In genomic region chr12:66603458-66603857, GRCh38 we compare ENCODE assay signal across 29 cellular contexts.
DNase-seq lines count a peak whose midpoint lies in the region; ATAC-seq and TF ChIP-seq lines count a peak whose summit lies in the region.
"Had no signal": no experiment of that assay in that cellular context is flagged by ENCODE, and none has a peak within 500 bp of the region (broad histone marks: within the 10 kb centered on the region; RNA-seq: fewer than 3 reads in every experiment).

No MANE protein-coding gene starts in this region.

- H3K27ac Mint-ChIP-seq in glutamatergic neuron (ENCODE audit: unreplicated experiment) = peak overlapping the region; percentile 41
- H3K27ac Mint-ChIP-seq: dendritic cell treated with granulocyte-macrophage colony-stimulating factor and Interleukin-4, amounts not matched to agents 40 ng/mL and 50 ng/mL, for 4 days; natural killer cell treated with Interleukin-12 subunit alpha and Interleukin-12 subunit beta and Interleukin-15 and Interleukin-18, amount 100 ng/mL, for 72 hours; stimulated activated naive B cell treated with anti-CD40 and anti-IgM and Interleukin-4, amounts not matched to agents 10 μg/mL and 1 μg/mL and 100 μg/mL, for 72 hours; WTC11 had no signal

- DNase-seq in DMS153 (lab: John Stamatoyannopoulos, UW) (peak; percentile 30), NCI-H1105 treated with DMSO at 0.1 percent for 48 hours (lab: John Stamatoyannopoulos, UW) (peak; percentile 56), NCI-H510A treated with DMSO at 0.1 percent for 48 hours (lab: John Stamatoyannopoulos, UW) (peak; percentile 66), glutamatergic neuron (no peak), NCI-H187 (lab: John Stamatoyannopoulos, UW) (no peak), ACHN (no peak), GM19240 (ENCODE audit: insufficient read length, low spot score) (no peak)
- DNase-seq: activated CD4-positive, alpha-beta T cell treated with anti-CD3 and anti-CD28 coated beads, Interleukin-2, amount 50 U/mL, for 4 hours; activated CD8-positive, alpha-beta memory T cell treated with anti-CD3 and anti-CD28 coated beads, Interleukin-2, amount 50 U/mL, for 4 hours; activated naive CD4-positive, alpha-beta T cell treated with anti-CD3 and anti-CD28 coated beads, Interleukin-2, amount 50 U/mL, for 16 hours; C1 segment of cervical spinal cord; central memory CD4-positive, alpha-beta T cell; islet precursor cell; lower lobe of right lung; MM.1S; NCI-H187 treated with DMSO at 0.1 percent for 48 hours; NCI-H774; OCI-M1; ovary; Right ventricle myocardium superior; spleen; stimulated activated CD4-positive, alpha-beta T cell treated with anti-CD3 and anti-CD28 coated beads, Interleukin-4, amount 100 ng/mL, for 1 hour; stimulated activated naive B cell treated with anti-CD40 and anti-IgM and Interleukin-4, amounts not matched to agents 10 μg/mL and 1 μg/mL and 100 μg/mL, for 72 hours; T-helper 9 cell had no signal

- H3K9me3 Mint-ChIP-seq in glutamatergic neuron (ENCODE audit: unreplicated experiment) = no peaks in the 10 kb centered on the region
- H3K9me3 Mint-ChIP-seq: dendritic cell treated with granulocyte-macrophage colony-stimulating factor and Interleukin-4, amounts not matched to agents 40 ng/mL and 50 ng/mL, for 4 days; natural killer cell treated with Interleukin-12 subunit alpha and Interleukin-12 subunit beta and Interleukin-15 and Interleukin-18, amount 100 ng/mL, for 72 hours; stimulated activated naive B cell treated with anti-CD40 and anti-IgM and Interleukin-4, amounts not matched to agents 10 μg/mL and 1 μg/mL and 100 μg/mL, for 72 hours; WTC11 had no signal

- peak overlapping the region; percentile 22 for H3K4me3 Mint-ChIP-seq in glutamatergic neuron (ENCODE audit: unreplicated experiment)
- H3K4me3 Mint-ChIP-seq: dendritic cell treated with granulocyte-macrophage colony-stimulating factor and Interleukin-4, amounts not matched to agents 40 ng/mL and 50 ng/mL, for 4 days; natural killer cell treated with Interleukin-12 subunit alpha and Interleukin-12 subunit beta and Interleukin-15 and Interleukin-18, amount 100 ng/mL, for 72 hours; stimulated activated naive B cell treated with anti-CD40 and anti-IgM and Interleukin-4, amounts not matched to agents 10 μg/mL and 1 μg/mL and 100 μg/mL, for 72 hours; WTC11 had no signal

- no peak for TF ChIP-seq CTCF in glutamatergic neuron (IDR thresholded peaks at IDR 0.05; ENCODE audit: partially characterized antibody, unreplicated experiment)

- in situ Hi-C loops in ACHN (cut with HindIII; ENCODE audit: low pct_ligation_motif_present, low pct_unique_long_range_greater_than_20kb, low sequenced_read_pairs) = no loop called here

- peaks cover 33% of the 10 kb centered on the region for H3K4me1 Mint-ChIP-seq in glutamatergic neuron (ENCODE audit: low read depth, unreplicated experiment)

- H3K36me3 Mint-ChIP-seq in glutamatergic neuron (ENCODE audit: unreplicated experiment) = no peaks in the 10 kb centered on the region
- H3K36me3 Mint-ChIP-seq: natural killer cell treated with Interleukin-12 subunit alpha and Interleukin-12 subunit beta and Interleukin-15 and Interleukin-18, amount 100 ng/mL, for 72 hours; stimulated activated naive B cell treated with anti-CD40 and anti-IgM and Interleukin-4, amounts not matched to agents 10 μg/mL and 1 μg/mL and 100 μg/mL, for 72 hours; WTC11 had no signal

- ATAC-seq in HG03378 (IDR thresholded peaks at IDR 0.05; ENCODE audit: unreplicated experiment) = no peak
- ATAC-seq: gastroesophageal sphincter; lower lobe of right lung; natural killer cell treated with Interleukin-12 subunit alpha and Interleukin-12 subunit beta and Interleukin-15 and Interleukin-18, amount 100 ng/mL, for 72 hours; stimulated activated naive B cell treated with anti-CD40 and anti-IgM and Interleukin-4, amounts not matched to agents 10 μg/mL and 1 μg/mL and 100 μg/mL, for 72 hours had no signal

- peaks cover 7% of the 10 kb centered on the region for H3K27me3 Mint-ChIP-seq in glutamatergic neuron (ENCODE audit: unreplicated experiment)
- H3K27me3 Mint-ChIP-seq: dendritic cell treated with granulocyte-macrophage colony-stimulating factor and Interleukin-4, amounts not matched to agents 40 ng/mL and 50 ng/mL, for 4 days had no signal

Comparison
In these comparisons a context has a peak if more than half of its experiments do, and no peak if none do; other contexts are left out.
1. DNase-seq: peak in DMS153 (single experiment), NCI-H1105 treated with DMSO at 0.1 percent for 48 hours (single experiment) and NCI-H510A treated with DMSO at 0.1 percent for 48 hours (single experiment); none in glutamatergic neuron (single experiment), NCI-H187 (0 of 2), ACHN (single experiment) and GM19240 (single experiment).